8 cellular contexts compared by ENCODE assay signal in the genomic region with DNA sequence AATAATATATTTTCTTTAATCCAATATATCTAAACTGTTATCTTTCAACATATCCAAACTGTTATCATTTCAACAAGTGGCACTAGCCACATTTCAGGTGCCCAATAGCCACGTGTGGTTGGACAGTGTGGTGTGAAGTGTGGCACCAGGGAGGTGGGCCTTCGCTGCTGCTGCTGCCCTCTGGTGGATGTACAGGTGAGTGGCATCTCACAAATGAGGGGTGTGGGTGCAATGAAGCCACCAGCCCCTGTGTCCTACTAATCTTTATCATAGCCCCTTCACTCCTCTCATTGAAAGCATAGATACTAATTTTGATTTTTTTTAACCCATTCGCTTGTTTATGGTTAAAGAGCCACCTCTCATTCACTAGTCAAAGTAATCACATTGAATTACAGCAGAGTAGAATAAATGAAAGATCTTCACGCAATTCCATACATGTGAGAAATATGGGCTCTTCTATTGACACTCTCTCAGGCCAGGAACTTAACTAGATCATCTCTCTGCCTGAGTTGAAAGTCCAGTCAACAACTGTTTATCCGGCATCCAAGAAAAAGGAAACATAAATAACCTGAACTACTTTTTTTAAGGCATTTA.
DNase-seq lines count a peak whose midpoint lies in the region; ATAC-seq and TF ChIP-seq lines count a peak whose summit lies in the region.

No MANE protein-coding gene starts in this region.

- H3K9me2 ChIP-seq in SU-DHL-6 (replicated peaks; ENCODE audit: insufficient read depth, low read length): no peaks in the 10 kb centered on the region

- H3K9ac ChIP-seq in SU-DHL-6 (ENCODE audit: low read length) (no peak overlapping the region), fibroblast of lung (ENCODE audit: insufficient read depth, low read length) (no peak overlapping the region)

- H3K79me2 ChIP-seq in SU-DHL-6 (ENCODE audit: insufficient read depth, low read length) (no peaks in the 10 kb centered on the region), fibroblast of lung (ENCODE audit: control insufficient read depth, insufficient read depth, low read length) (no peaks in the 10 kb centered on the region)

- no peaks in the 10 kb centered on the region for H3K9me3 ChIP-seq in SU-DHL-6 (ENCODE audit: insufficient read depth, low read length)
- H3K9me3 ChIP-seq in fibroblast of lung (ENCODE audit: control insufficient read depth, insufficient read depth, low read depth, low read length): no peaks in the 10 kb centered on the region
- no peaks in the 10 kb centered on the region for H3K9me3 ChIP-seq in vagina

- no peaks in the 10 kb centered on the region for H3K4me1 ChIP-seq in fibroblast of lung (ENCODE audit: control insufficient read depth, extremely low read depth, insufficient read depth, low read length)
- no peaks in the 10 kb centered on the region for H3K4me1 ChIP-seq in vagina

- H2AFZ ChIP-seq in SU-DHL-6 (ENCODE audit: low read depth, low read length, severe bottlenecking) (no peak overlapping the region), fibroblast of lung (ENCODE audit: low read length) (no peak overlapping the region)

- DNase-seq in Right ventricle myocardium superior (peak; percentile 52), cardiac septum (ENCODE audit: low spot score) (no peak), fibroblast of lung (ENCODE audit: low read depth in 2 of 2) (peak in 1 of 2 donors; percentile 6), vagina (ENCODE audit: extremely low spot score in 2 of 2) (no peak), omental fat pad (ENCODE audit: low spot score) (no peak)
- peak; percentile 4 to 11 (median 6) for DNase-seq in stimulated activated CD4-positive, alpha-beta T cell treated with anti-CD3 and anti-CD28 coated beads, Interleukin-12 subunit alpha, Interleukin-12 subunit beta, amount 100 ng/mL, for 48 hours (ENCODE audit: low read depth in 2 of 3, low spot score in 1 of 3)

- H3K27me3 ChIP-seq in SU-DHL-6 (ENCODE audit: low read length) (no peaks in the 10 kb centered on the region), fibroblast of lung (ENCODE audit: control insufficient read depth, insufficient read depth, low read length) (no peaks in the 10 kb centered on the region), vagina (no peaks in the 10 kb centered on the region)

- no peaks in the 10 kb centered on the region for H3F3A ChIP-seq in SU-DHL-6 (ENCODE audit: insufficient read depth)

- no peak for TF ChIP-seq POLR2A in vagina (IDR thresholded peaks at IDR 0.05)

- H3K4me2 ChIP-seq in SU-DHL-6 (ENCODE audit: low read depth, low read length, poor library complexity, severe bottlenecking): no peak overlapping the region
- H3K4me2 ChIP-seq in fibroblast of lung (ENCODE audit: extremely low read depth, insufficient read depth, low read length): no peak overlapping the region

- TF ChIP-seq CTCF in SU-DHL-6 (IDR thresholded peaks at IDR 0.05; ENCODE audit: insufficient read depth, low read length, poor library complexity, severe bottlenecking) (peak; percentile 69), fibroblast of lung (conservative IDR thresholded peaks at IDR 0.05 in 1 of 2, IDR thresholded peaks at IDR 0.05 in 1 of 2; ENCODE audit: low read depth in 1 of 2, low read length in 2 of 2) (peak; percentile 34 to 63), vagina (IDR thresholded peaks at IDR 0.05) (peak in 1 of 3 experiments; percentile 39), omental fat pad (IDR thresholded peaks at IDR 0.05) (peak in 1 of 3 donors; percentile 2)

- H3K36me3 ChIP-seq in SU-DHL-6 (ENCODE audit: low read length): no peaks in the 10 kb centered on the region
- H3K36me3 ChIP-seq in fibroblast of lung (ENCODE audit: control insufficient read depth, insufficient read depth, low read length): no peaks in the 10 kb centered on the region
- no peaks in the 10 kb centered on the region for H3K36me3 ChIP-seq in vagina

- H3K4me3 ChIP-seq in SU-DHL-6 (ENCODE audit: insufficient read depth, low read length, poor library complexity, severe bottlenecking) (no peak overlapping the region), fibroblast of lung (replicated peaks in 1 of 4; ENCODE audit: control extremely low read depth in 1 of 4, insufficient read depth in 1 of 4, low read depth in 3 of 4, low read length in 4 of 4) (no peak overlapping the region), vagina (no peak overlapping the region)

- intact Hi-C loops in Right ventricle myocardium superior (cut with DNase I) (loop anchor here (10.0 kb wide), 1 partner anchor 1213 kb away; no protein-coding TSS in a partner anchor), cardiac septum (cut with DNase I) (loop anchor here (5.0 kb wide), 1 partner anchor 1215 kb away; no protein-coding TSS in a partner anchor), vagina (cut with DNase I) (no loop called here)

- H3K27ac ChIP-seq in SU-DHL-6 (ENCODE audit: low read depth, low read length) (no peak overlapping the region), fibroblast of lung (ENCODE audit: insufficient read depth, low read length) (no peak overlapping the region), vagina (no peak overlapping the region)

- ATAC-seq in Right ventricle myocardium superior (ENCODE audit: poor library complexity): peak; percentile 61
- ATAC-seq in HG02973 (IDR thresholded peaks at IDR 0.05; ENCODE audit: unreplicated experiment): peak; percentile 74
- ATAC-seq in omental fat pad (ENCODE audit: low FRiP score): no peak

- H4K20me1 ChIP-seq in SU-DHL-6 (ENCODE audit: low read depth, low read length): no peaks in the 10 kb centered on the region
- no peaks in the 10 kb centered on the region for H4K20me1 ChIP-seq in fibroblast of lung (ENCODE audit: control insufficient read depth, extremely low read depth, insufficient read depth, low read length)

Comparison
In these comparisons a context has a peak if more than half of its experiments do, and no peak if none do; other contexts are left out.
1. DNase-seq: peak in Right ventricle myocardium superior (single experiment) and stimulated activated CD4-positive, alpha-beta T cell treated with anti-CD3 and anti-CD28 coated beads, Interleukin-12 subunit alpha, Interleukin-12 subunit beta, amount 100 ng/mL, for 48 hours (3 of 3); none in cardiac septum (single experiment), vagina (0 of 2) and omental fat pad (single experiment).